In the genomic region with DNA sequence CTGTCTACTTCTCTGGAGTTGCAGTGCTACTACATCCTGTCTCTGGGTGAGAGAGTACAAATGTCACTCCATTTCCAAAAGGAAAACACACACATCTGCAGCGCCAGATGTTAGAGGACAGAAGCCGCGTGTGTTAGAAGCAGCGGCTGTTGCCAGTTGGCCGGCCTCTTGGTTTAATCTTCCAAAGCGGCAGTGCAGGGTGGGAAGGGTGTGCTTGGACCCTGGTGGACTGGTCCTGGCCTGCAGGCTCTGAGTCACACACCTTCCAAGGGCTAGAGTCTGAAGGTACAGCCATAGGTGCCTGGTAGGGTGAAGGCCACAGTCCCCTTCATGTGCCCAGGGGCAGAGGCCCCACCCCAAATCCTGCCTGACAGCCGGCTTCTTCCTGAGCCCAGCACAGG, we compare ENCODE assay signal across 1 cellular context.
TF ChIP-seq lines count a peak whose summit lies in the region.

No MANE protein-coding gene starts in this region.

TF ChIP-seq in HepG2, 621 proteins besides CTCF, POLR2A, EP300 and RAD21 (continued from another document):
- TF ChIP-seq ZHX1 (CRISPR knock-in tag; IDR thresholded peaks at IDR 0.05; ENCODE audit: low read depth) (no peak), CREM (IDR thresholded peaks at IDR 0.05) (no peak), CREM (CRISPR knock-in tag; IDR thresholded peaks at IDR 0.05) (no peak), SP1 (IDR thresholded peaks at IDR 0.05) (no peak), SP1 (CRISPR knock-in tag; IDR thresholded peaks at IDR 0.05) (no peak), ZNF724P (CRISPR knock-in tag; IDR thresholded peaks at IDR 0.05; ENCODE audit: borderline replicate concordance) (no peak), ZNF292 (CRISPR knock-in tag; IDR thresholded peaks at IDR 0.05; ENCODE audit: borderline replicate concordance, low read depth) (no peak), MTERF4 (CRISPR knock-in tag; IDR thresholded peaks at IDR 0.05) (no peak), KDM6A (CRISPR knock-in tag; IDR thresholded peaks at IDR 0.05; ENCODE audit: low read depth) (no peak), MXI1 (IDR thresholded peaks at IDR 0.05; ENCODE audit: borderline replicate concordance, low read depth, low read length) (no peak), MED1 (CRISPR knock-in tag; IDR thresholded peaks at IDR 0.05) (no peak), ZNF891 (CRISPR knock-in tag; IDR thresholded peaks at IDR 0.05) (no peak), PCBP1 (IDR thresholded peaks at IDR 0.05; ENCODE audit: borderline replicate concordance, low read depth, low read length) (no peak), NFE2L2 (IDR thresholded peaks at IDR 0.05; ENCODE audit: low read length) (no peak)
- TF ChIP-seq, protein P1, sequence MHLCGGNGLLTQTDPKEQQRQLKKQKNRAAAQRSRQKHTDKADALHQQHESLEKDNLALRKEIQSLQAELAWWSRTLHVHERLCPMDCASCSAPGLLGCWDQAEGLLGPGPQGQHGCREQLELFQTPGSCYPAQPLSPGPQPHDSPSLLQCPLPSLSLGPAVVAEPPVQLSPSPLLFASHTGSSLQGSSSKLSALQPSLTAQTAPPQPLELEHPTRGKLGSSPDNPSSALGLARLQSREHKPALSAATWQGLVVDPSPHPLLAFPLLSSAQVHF (CRISPR knock-in tag; IDR thresholded peaks at IDR 0.05) = no peak
